In the genomic region with DNA sequence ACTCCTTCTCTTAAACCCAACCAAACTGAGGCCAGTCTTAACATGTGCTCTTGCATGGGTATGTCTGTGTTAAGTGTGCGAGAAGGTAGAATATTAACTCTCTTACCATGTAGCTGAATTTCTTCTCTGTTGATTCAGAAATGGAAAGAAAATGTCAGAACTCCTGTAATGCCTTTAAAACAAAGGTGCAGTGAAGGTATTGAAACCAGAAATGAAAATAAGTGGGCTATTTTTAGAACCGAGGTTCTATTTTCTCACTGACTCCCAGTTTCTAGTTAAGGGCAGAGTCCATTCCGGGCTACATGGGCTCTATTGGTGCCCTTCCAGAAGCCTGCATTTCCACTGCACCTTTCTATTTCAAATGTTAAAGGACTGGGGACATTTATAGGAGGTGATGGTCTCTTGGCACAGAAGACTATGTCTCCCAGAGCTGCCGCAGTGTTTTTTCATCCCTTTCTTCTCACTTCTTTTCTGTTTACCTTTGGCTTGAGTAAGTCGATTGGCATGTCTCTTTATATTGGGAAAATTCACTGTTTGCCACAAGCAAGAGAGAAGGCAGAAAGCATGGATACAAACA, we compare ENCODE assay signal across 17 cellular contexts.
A peak's percentile ranks its signal among the peaks of the same experiment; 100 is the strongest.
DNase-seq lines count a peak whose midpoint lies in the region; ATAC-seq and TF ChIP-seq lines count a peak whose summit lies in the region.
"Had no signal": no experiment of that assay in that cellular context is flagged by ENCODE, and none has a peak within 500 bp of the region (broad histone marks: within the 10 kb centered on the region; RNA-seq: fewer than 3 reads in every experiment).

No MANE protein-coding gene starts in this region.

- intact Hi-C loops in esophagus muscularis mucosa (cut with DNase I) = no loop called here

- no peak overlapping the region for H3K4me3 ChIP-seq in esophagus muscularis mucosa
- H3K4me3 ChIP-seq: psoas muscle, SJSA1, uterus had no signal

- H3K9me3 ChIP-seq in esophagus muscularis mucosa = no peaks in the 10 kb centered on the region
- H3K9me3 ChIP-seq: BE2C, psoas muscle, SJSA1, uterus had no signal

- no peaks in the 10 kb centered on the region for H3K36me3 ChIP-seq in esophagus muscularis mucosa
- H3K36me3 ChIP-seq: BE2C, SJSA1, uterus had no signal

- DNase-seq in glomerular visceral epithelial cell (ENCODE audit: extremely low spot score) (peak; percentile 26), NCI-H1048 (lab: John Stamatoyannopoulos, UW) (no peak), esophagus muscularis mucosa (ENCODE audit: extremely low spot score) (no peak), AG08395 (ENCODE audit: low spot score) (no peak), hippocampal formation (lab: John Stamatoyannopoulos, UW) (no peak)
- DNase-seq: activated CD4-positive, alpha-beta T cell treated with anti-CD3 and anti-CD28 coated beads for 1 hour; activated gamma-delta T cell; BE2C; foreskin fibroblast; GF-D8; NCI-H446 treated with DMSO at 0.1 percent for 48 hours; psoas muscle; uterus had no signal

- TF ChIP-seq POLR2A in esophagus muscularis mucosa (IDR thresholded peaks at IDR 0.05; ENCODE audit: low read depth) = no peak

- TF ChIP-seq EP300 in esophagus muscularis mucosa (IDR thresholded peaks at IDR 0.05) = no peak

- peak overlapping the region in 2 of 4 donors; percentile 9 to 29 for H3K27ac ChIP-seq in esophagus muscularis mucosa (replicated peaks in 1 of 4)
- H3K27ac ChIP-seq: psoas muscle, SJSA1, uterus had no signal

- WGBS in esophagus muscularis mucosa = 61% methylated on average over 5 of the region's 5 CpGs

- peaks cover 7 to 35% (median 29%) of the 10 kb centered on the region in 4 donors for H3K4me1 ChIP-seq in esophagus muscularis mucosa
- H3K4me1 ChIP-seq: BE2C, psoas muscle, SJSA1, uterus had no signal

- no peaks in the 10 kb centered on the region for H3K27me3 ChIP-seq in esophagus muscularis mucosa
- H3K27me3 ChIP-seq: BE2C, uterus had no signal

- ATAC-seq in GM18511 (IDR thresholded peaks at IDR 0.05; ENCODE audit: unreplicated experiment) (peak; percentile 83), GM21381 (IDR thresholded peaks at IDR 0.05; ENCODE audit: unreplicated experiment) (peak; percentile 44), HG03066 (IDR thresholded peaks at IDR 0.05; ENCODE audit: low read depth, unreplicated experiment) (peak; percentile 54)
- ATAC-seq: psoas muscle had no signal

- TF ChIP-seq CTCF in esophagus muscularis mucosa (IDR thresholded peaks at IDR 0.05) = no peak
